Comparison of ENCODE assay signal across 24 cellular contexts in genomic region chr10:47160967-47161366, GRCh38.
"Had no signal": no experiment of that assay in that cellular context is flagged by ENCODE, and none has a peak within 500 bp of the region (broad histone marks: within the 10 kb centered on the region; RNA-seq: fewer than 3 reads in every experiment).

No MANE protein-coding gene starts in this region.

- DNase-seq: activated CD4-positive, alpha-beta T cell treated with anti-CD3 and anti-CD28 coated beads, Interleukin-2, amount 50 U/mL, for 4 hours; activated CD4-positive, CD25-positive, alpha-beta regulatory T cell treated with anti-CD3 and anti-CD28 coated beads, Interleukin-2, amount 50 U/mL, for 72 hours; activated naive CD4-positive, alpha-beta T cell treated with anti-CD3 and anti-CD28 coated beads, Interleukin-2, amount 10 ng/mL, durations not matched to agents 7 days and 5 days; activated T-cell treated with anti-CD3 and anti-CD28 coated beads for 4 hours; effector CD8-positive, alpha-beta T cell; esophagus squamous epithelium; foreskin fibroblast; mesenchymal stem cell; naive thymus-derived CD8-positive, alpha-beta T cell; ovary; psoas muscle; right lobe of liver; small intestine; stimulated activated CD4-positive, alpha-beta T cell treated with anti-CD3 and anti-CD28 coated beads, Interleukin-15, amount 100 ng/mL, for 24 hours; stimulated activated CD4-positive, alpha-beta T cell treated with anti-CD3 and anti-CD28 coated beads, Interleukin-2, amount 100 ng/mL, for 48 hours; stimulated activated naive CD8-positive, alpha-beta T cell treated with anti-CD3 and anti-CD28 coated beads, Interleukin-15, amount 100 ng/mL, for 72 hours; trophoblast cell had no signal

- H3K27me3 ChIP-seq: breast epithelium, ovary, right lobe of liver, suprapubic skin, vagina had no signal

- H3K9me3 ChIP-seq: breast epithelium, esophagus squamous epithelium, ovary, psoas muscle, right lobe of liver, suprapubic skin, vagina had no signal

- H3K4me3 ChIP-seq: breast epithelium, coronary artery, esophagus squamous epithelium, ovary, psoas muscle, right lobe of liver, suprapubic skin, vagina had no signal

- H3K27ac ChIP-seq: breast epithelium, coronary artery, ovary, psoas muscle, right lobe of liver, suprapubic skin, vagina, VCaP had no signal

- H3K4me3 Mint-ChIP-seq: activated naive CD4-positive, alpha-beta T cell treated with anti-CD3 and anti-CD28 coated beads, Interleukin-2, amount 10 ng/mL, durations not matched to agents 7 days and 5 days; naive thymus-derived CD8-positive, alpha-beta T cell; stimulated activated naive CD8-positive, alpha-beta T cell treated with anti-CD3 and anti-CD28 coated beads, Interleukin-15, amount 100 ng/mL, for 72 hours; T-helper 1 cell treated with Interleukin-12 subunit alpha and Interleukin-12 subunit beta and Interleukin-4 antibody, amounts not matched to agents 30 μg/mL and 1 μg/mL, for 36 hours had no signal

- H3K4me1 ChIP-seq: psoas muscle, right lobe of liver had no signal

- H3K9me3 Mint-ChIP-seq: activated naive CD4-positive, alpha-beta T cell treated with anti-CD3 and anti-CD28 coated beads, Interleukin-2, amount 10 ng/mL, durations not matched to agents 7 days and 5 days had no signal

- H3K27ac Mint-ChIP-seq: activated naive CD4-positive, alpha-beta T cell treated with anti-CD3 and anti-CD28 coated beads, Interleukin-2, amount 10 ng/mL, durations not matched to agents 7 days and 5 days; activated T-helper 2 cell treated with anti-CD3 and anti-CD28 coated beads, Interferon-gamma antibody, Interleukin-2, Interleukin-4, amounts not matched to agents 10 μg/mL and 5 μg/mL and 100 μg/mL, durations not matched to agents 14 hours and 24 hours and 36 hours; stimulated activated naive CD8-positive, alpha-beta T cell treated with anti-CD3 and anti-CD28 coated beads, Interleukin-15, amount 100 ng/mL, for 72 hours; T-helper 1 cell treated with Interleukin-12 subunit alpha and Interleukin-12 subunit beta and Interleukin-4 antibody, amounts not matched to agents 30 μg/mL and 1 μg/mL, for 36 hours had no signal

- H3K27me3 Mint-ChIP-seq: naive thymus-derived CD8-positive, alpha-beta T cell; stimulated activated naive CD8-positive, alpha-beta T cell treated with anti-CD3 and anti-CD28 coated beads, Interleukin-15, amount 100 ng/mL, for 72 hours had no signal

- ATAC-seq: naive thymus-derived CD8-positive, alpha-beta T cell; psoas muscle; stimulated activated naive CD8-positive, alpha-beta T cell treated with anti-CD3 and anti-CD28 coated beads, Interleukin-15, amount 100 ng/mL, for 72 hours had no signal

- H3K36me3 ChIP-seq: breast epithelium, esophagus squamous epithelium, ovary, right lobe of liver, suprapubic skin, vagina had no signal
